10 cellular contexts compared by ENCODE assay signal in genomic region chr2:84858123-84858522, GRCh38. TPM values are rescaled to one million over a fixed set of nuclear protein-coding genes. Genes with fewer than 3 reads are reported as not detected.
DNase-seq lines count a peak whose midpoint lies in the region; ATAC-seq, FAIRE-seq and TF ChIP-seq lines count a peak whose summit lies in the region.
"Had no signal": no experiment of that assay in that cellular context is flagged by ENCODE, and none has a peak within 500 bp of the region (broad histone marks: within the 10 kb centered on the region; RNA-seq: fewer than 3 reads in every experiment).

No MANE protein-coding gene starts in this region.

- H3K27ac ChIP-seq in AG04450 (ENCODE audit: low read depth, low read length) (no peak overlapping the region), spleen (peak overlapping the region in 2 of 8 donors; percentile 46 to 58)

- FAIRE-seq in D721Med (lab: Jason Lieb, UNC), result no peak

- 68 to 84% (median 74%) methylated on average over 3 of the region's 3 CpGs for WGBS in spleen, 5 donors

- ATAC-seq in SK-N-SH treated with all-trans-retinoic acid at 6 μM for 48 hours, result peak; percentile 40; the same call in 2 of the 3 replicates
- ATAC-seq in left colon, result no peak
- no peak for ATAC-seq in omental fat pad (ENCODE audit: low FRiP score)

- intact Hi-C loops in spleen (cut with DNase I; ENCODE audit: low total_unique reads), result no loop called here
- intact Hi-C loops in left colon (cut with DNase I, micrococcal nuclease), result no loop called here

- no peak for TF ChIP-seq POLR2A in spleen (IDR thresholded peaks at IDR 0.05)

- H3K27me3 ChIP-seq in AG04450 (ENCODE audit: control insufficient read depth, insufficient read depth, low read length), result no peaks in the 10 kb centered on the region
- H3K27me3 ChIP-seq in spleen (replicated peaks in 1 of 7), result no peaks in the 10 kb centered on the region

- no peaks in the 10 kb centered on the region for H3K36me3 ChIP-seq in spleen

- POLR2A ChIA-PET in AG04450 (lab: Yijun Ruan, JAX), result no interaction called here

- TF ChIP-seq CTCF in AG04450 (IDR thresholded peaks at IDR 0.05; ENCODE audit: low read depth, low read length) (peak; percentile 44), D721Med (IDR thresholded peaks at IDR 0.05; ENCODE audit: insufficient read depth, missing control alignments) (peak; percentile 27), foreskin fibroblast (IDR thresholded peaks at IDR 0.05; ENCODE audit: low read depth, low read length) (peak; percentile 35), spleen (IDR thresholded peaks at IDR 0.05 in 8 of 11, conservative IDR thresholded peaks at IDR 0.05 in 3 of 11) (no peak), omental fat pad (IDR thresholded peaks at IDR 0.05) (no peak)

- H3K4me3 ChIP-seq in AG04450 (ENCODE audit: low read depth, low read length) (no peak overlapping the region), foreskin fibroblast (ENCODE audit: low read depth in 1 of 2, low read length in 2 of 2) (no peak overlapping the region), spleen (no peak overlapping the region)

- peaks cover 0 to 22% (median 5%) of the 10 kb centered on the region in 6 donors for H3K4me1 ChIP-seq in spleen

- DNase-seq in AG04450 (ENCODE audit: low read depth, low spot score) (no peak), D721Med (ENCODE audit: insufficient read length, low spot score) (no peak), foreskin fibroblast (peak in 1 of 2 donors; percentile 26), DMS153 treated with DMSO at 0.1 percent for 48 hours (lab: John Stamatoyannopoulos, UW; ENCODE audit: unreplicated experiment) (no peak), spleen (no peak), left colon (no peak), omental fat pad (ENCODE audit: low spot score) (no peak)
- DNase-seq: NCI-H1930, nephron progenitor cell had no signal

- no peaks in the 10 kb centered on the region; the same call in 1 of the 2 replicates for H3K9me3 ChIP-seq in AG04450 (ENCODE audit: control insufficient read depth, insufficient read depth, low read length)
- peaks cover 0 to 10% (median 7%) of the 10 kb centered on the region in 8 donors for H3K9me3 ChIP-seq in spleen

- CTCF ChIA-PET in AG04450 (lab: Charles Lee), result interaction anchor here (0.6 to 1.6 kb wide), 12 partner anchors 11 to 364 kb away, joined by 3 to 5 read pairs (median 3); no protein-coding TSS in a partner anchor

TF ChIP-seq in SK-N-SH treated with all-trans-retinoic acid at 6 μM for 48 hours, 23 proteins besides CTCF, POLR2A, EP300 and RAD21:
- no peak for TF ChIP-seq BACH2 (CRISPR knock-in tag; IDR thresholded peaks at IDR 0.05; ENCODE audit: borderline replicate concordance)
- TF ChIP-seq CREB5 (CRISPR knock-in tag; IDR thresholded peaks at IDR 0.05; ENCODE audit: low read depth), result no peak
- no peak for TF ChIP-seq ZNF565 (CRISPR knock-in tag; conservative IDR thresholded peaks at IDR 0.05; ENCODE audit: low read depth)
- no peak for TF ChIP-seq ARNTL (CRISPR knock-in tag; IDR thresholded peaks at IDR 0.05; ENCODE audit: borderline replicate concordance, low read depth)
- TF ChIP-seq TOX (CRISPR knock-in tag; IDR thresholded peaks at IDR 0.05; ENCODE audit: borderline replicate concordance), result no peak
- TF ChIP-seq CSDC2 (CRISPR knock-in tag; IDR thresholded peaks at IDR 0.05), result no peak
- no peak for TF ChIP-seq PPARA (CRISPR knock-in tag; IDR thresholded peaks at IDR 0.05; ENCODE audit: borderline replicate concordance)
- TF ChIP-seq CSRNP3 (CRISPR knock-in tag; IDR thresholded peaks at IDR 0.05), result no peak
- no peak for TF ChIP-seq OSR1 (CRISPR knock-in tag; IDR thresholded peaks at IDR 0.05)

RNA-seq across cellular contexts. Expression of gene TRABD2A, which starts 22.8 kb away (rescaled TPM):
- polyA plus RNA-seq in AG04450 (2011; rRNA removed) (30.2 and 32.8 TPM in 2 replicates), spleen (1 to 10 TPM; 4.5 to 8.6 (median 5.0) TPM)
- polyA minus RNA-seq in AG04450 (2011; rRNA and poly(A)+ RNA removed), result 49.4 and 51.4 TPM in 2 replicates
- total RNA-seq in spleen (10 to 100 TPM in 2 of 7 donors, 1 to 10 TPM in 5; 5.4 to 12.5 (median 9.2) TPM), left colon (100 to 1,000 TPM in 1 of 2 donors, 10 to 100 TPM in 1; 89.8 to 101 TPM), omental fat pad (1 to 10 TPM; 5.3 to 9.0 (median 6.4) TPM)

RNA-seq across cellular contexts. Expression of gene TMSB10, which starts 47.3 kb away (rescaled TPM):
- polyA plus RNA-seq in AG04450 (2011; rRNA removed) (4,621 and 5,651 TPM in 2 replicates), spleen (1,000 to 10,000 TPM; 2,869 to 3,827 (median 3,008) TPM)
- 1,051 and 1,085 TPM in 2 replicates for polyA minus RNA-seq in AG04450 (2011; rRNA and poly(A)+ RNA removed)
- total RNA-seq in spleen (1,000 to 10,000 TPM; 1,416 to 3,222 (median 1,664) TPM), left colon (1,000 to 10,000 TPM; 1,780 to 2,331 TPM), omental fat pad (1,000 to 10,000 TPM; 2,816 to 4,346 (median 4,048) TPM)

Comparison
In these comparisons a context has a peak if more than half of its experiments do, and no peak if none do; other contexts are left out.
1. CTCF ChIP-seq: peak in AG04450 (single experiment), D721Med (single experiment) and foreskin fibroblast (single experiment); none in spleen (0 of 11) and omental fat pad (0 of 3).
2. RNA of gene TRABD2A, which starts 22.8 kb away (total RNA-seq): 89.8 to 101 TPM in left colon; 5.4 to 12.5 TPM in spleen and 5.3 to 9.0 TPM in omental fat pad; every median in the first group is over 4 times any median in the second.